In the genomic region with DNA sequence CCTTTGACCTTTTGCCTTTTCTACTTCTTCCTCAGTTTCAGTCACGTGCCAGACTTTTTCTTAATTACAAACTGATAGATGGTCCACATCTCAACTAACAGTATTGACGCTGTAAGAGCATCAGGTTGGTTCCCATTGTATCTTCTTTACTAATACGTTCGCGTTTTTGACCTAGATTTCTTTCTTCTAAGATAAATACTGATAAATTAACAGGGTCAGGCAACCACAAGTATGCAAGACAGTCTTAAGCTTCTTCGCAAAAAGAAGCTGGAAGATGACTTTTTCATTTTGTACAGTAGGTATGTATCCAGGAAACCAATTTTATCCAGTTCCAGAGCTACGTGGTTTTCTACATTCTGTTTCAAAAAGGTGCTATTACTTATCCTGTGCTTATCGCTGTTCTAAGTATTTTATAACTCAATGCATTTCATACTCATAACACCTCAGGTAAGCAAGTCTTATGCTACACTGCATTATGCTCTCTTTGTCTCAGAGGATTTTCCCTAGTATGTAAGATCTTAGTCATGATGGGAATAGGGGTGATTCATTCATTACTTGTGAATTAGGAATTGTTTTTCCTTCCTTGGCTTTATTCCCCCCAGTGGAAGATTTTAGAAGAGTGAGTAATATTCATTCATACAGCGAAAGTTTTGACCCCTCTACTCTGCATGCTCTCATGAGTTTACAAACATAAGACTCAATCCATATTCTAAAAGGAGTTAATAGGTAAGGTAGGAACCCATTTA, we compare ENCODE assay signal across 8 cellular contexts. TPM values are rescaled to one million over a fixed set of nuclear protein-coding genes. Genes with fewer than 3 reads are reported as not detected.
DNase-seq lines count a peak whose midpoint lies in the region; ATAC-seq, FAIRE-seq and TF ChIP-seq lines count a peak whose summit lies in the region.

No MANE protein-coding gene starts in this region.

- no peak overlapping the region for H2BK15ac ChIP-seq in H1 (ENCODE audit: low read length)

- peaks cover 16% of the 10 kb centered on the region for H3K4me1 ChIP-seq in OCI-LY3 (ENCODE audit: low read length)
- H3K4me1 ChIP-seq in H1 (replicated peaks in 1 of 4; ENCODE audit: control insufficient read depth in 3 of 4, insufficient read depth in 4 of 4, low read length in 3 of 4) = peaks cover 0 to 3% (median 0%) of the 10 kb centered on the region in 4 experiments; a peak in 2 of 7 replicates

- H3K4me2 ChIP-seq in OCI-LY3 (ENCODE audit: low read length) (peak overlapping the region; percentile 91), H1 (ENCODE audit: insufficient read depth in 1 of 2, low read depth in 2 of 2, low read length in 2 of 2) (peak overlapping the region; percentile 72 to 79), neural cell (ENCODE audit: low read length) (peak overlapping the region; percentile 74)

- TF ChIP-seq EP300 in H1 (IDR thresholded peaks at IDR 0.05; ENCODE audit: borderline replicate concordance in 1 of 2, low read depth in 2 of 2, low read length in 2 of 2) (no peak), neural cell (conservative IDR thresholded peaks at IDR 0.05; ENCODE audit: poor library complexity, severe bottlenecking) (no peak)

- no peak overlapping the region; the same call in 1 of the 2 replicates for H2BK5ac ChIP-seq in H1 (ENCODE audit: low read depth, low read length)

- ATAC-seq in HG02588 (IDR thresholded peaks at IDR 0.05; ENCODE audit: unreplicated experiment) (no peak), GM21786 (IDR thresholded peaks at IDR 0.05; ENCODE audit: unreplicated experiment) (no peak)

- H2AFZ ChIP-seq in OCI-LY3 (ENCODE audit: low read depth, low read length) (peak overlapping the region; percentile 85), H1 (ENCODE audit: low read length) (peak overlapping the region; percentile 72; the same call in 1 of the 2 replicates), neural cell (ENCODE audit: low read depth, low read length) (peak overlapping the region; percentile 99)

- peaks cover 3% of the 10 kb centered on the region for H3K36me3 ChIP-seq in OCI-LY3 (replicated peaks; ENCODE audit: low read depth, low read length)
- peaks cover 0 to 2% (median under 1%) of the 10 kb centered on the region in 4 experiments; a peak in 2 of 8 replicates for H3K36me3 ChIP-seq in H1 (ENCODE audit: control insufficient read depth in 2 of 4, insufficient read depth in 4 of 4, low read length in 3 of 4)
- no peaks in the 10 kb centered on the region for H3K36me3 ChIP-seq in neural cell (ENCODE audit: insufficient read depth, low read length)

- peaks cover 2% of the 10 kb centered on the region; the same call in 1 of the 2 replicates for H3K79me1 ChIP-seq in H1 (ENCODE audit: low read depth, low read length)

- FAIRE-seq in H1 (lab: Jason Lieb, UNC) = no peak

- H3K14ac ChIP-seq in H1 (ENCODE audit: insufficient read length) = no peak overlapping the region

- H2BK12ac ChIP-seq in H1 (ENCODE audit: low read depth, low read length) = no peak overlapping the region

- TF ChIP-seq POLR2A in H1 (IDR thresholded peaks at IDR 0.05; ENCODE audit: control extremely low read depth in 1 of 2, low read depth in 2 of 2, low read length in 2 of 2) = no peak

- H3K4me3 ChIP-seq in OCI-LY3 (ENCODE audit: low read length) (peak overlapping the region; percentile 92), H1 (ENCODE audit: extremely low read depth in 1 of 4, insufficient read depth in 2 of 4, low read depth in 3 of 4, low read length in 4 of 4) (peak overlapping the region; percentile 80 to 99 (median 94)), neural cell (ENCODE audit: low read length) (peak overlapping the region; percentile 89)

- H3K79me2 ChIP-seq in OCI-LY3 (ENCODE audit: low read length) = peaks cover 31% of the 10 kb centered on the region
- peaks cover 0 to 48% of the 10 kb centered on the region in 2 experiments; a peak in 3 of 4 replicates for H3K79me2 ChIP-seq in H1 (ENCODE audit: control insufficient read depth in 1 of 2, insufficient read depth in 2 of 2, low read length in 2 of 2)
- peaks cover 29% of the 10 kb centered on the region for H3K79me2 ChIP-seq in neural cell (replicated peaks; ENCODE audit: insufficient read depth, low read length)

- no peak overlapping the region for H2BK120ac ChIP-seq in H1 (replicated peaks; ENCODE audit: low read depth, low read length)

- no peak overlapping the region for H3K23ac ChIP-seq in H1 (ENCODE audit: insufficient read length)

- 47% methylated on average over 9 of the region's 9 CpGs; no CpG with 5 or more reads in 1 of the 2 experiments for WGBS in H1 (ENCODE audit: extremely low coverage in 1 of 2, insufficient coverage in 1 of 2, insufficient read length in 1 of 2, insufficient replicate concordance in 2 of 2, low coverage in 1 of 2, low lambda C conversion rate in 2 of 2, missing lambda C conversion rate in 1 of 2), 2 experiments

- POLR2A ChIA-PET in H1 (lab: Charles Lee; ENCODE audit: partially characterized antibody) = interaction anchor here (0.9 to 2.9 kb wide), 14 partner anchors 8 to 178 kb away, joined by 3 to 21 read pairs (median 4); a partner anchor contains a TSS

- no peaks in the 10 kb centered on the region for H3K9me2 ChIP-seq in neural cell (ENCODE audit: insufficient read depth, low read length)

- H3K18ac ChIP-seq in H1 (ENCODE audit: extremely low read depth, low read length) = no peak overlapping the region

- H3K9ac ChIP-seq in OCI-LY3 (ENCODE audit: low read length) (peak overlapping the region; percentile 70), H1 (replicated peaks in 1 of 4; ENCODE audit: extremely low read depth in 1 of 4, low read depth in 3 of 4, low read length in 3 of 4) (peak overlapping the region; percentile 80 to 94 (median 94); a peak in 6 of 7 replicates), neural cell (ENCODE audit: low read length) (peak overlapping the region; percentile 86)

- no peak for TF ChIP-seq RAD21 in H1 (IDR thresholded peaks at IDR 0.05 in 1 of 2, conservative IDR thresholded peaks at IDR 0.05 in 1 of 2; ENCODE audit: low read depth in 2 of 2, low read length in 2 of 2)
- no peak for TF ChIP-seq RAD21 in neural cell (conservative IDR thresholded peaks at IDR 0.05)

- no peak overlapping the region for H3K4ac ChIP-seq in H1 (replicated peaks; ENCODE audit: insufficient read length, low read depth, low read length)

- H3K56ac ChIP-seq in H1 (replicated peaks; ENCODE audit: insufficient read length, low read depth, low read length) = no peak overlapping the region

- H3K9me3 ChIP-seq in OCI-LY3 (ENCODE audit: insufficient read depth, low read length) = no peaks in the 10 kb centered on the region
- H3K9me3 ChIP-seq in H1 (ENCODE audit: insufficient read depth in 2 of 2, low read depth in 1 of 2, low read length in 1 of 2) = no peaks in the 10 kb centered on the region
- H3K9me3 ChIP-seq in neural cell (ENCODE audit: low read length) = no peaks in the 10 kb centered on the region

- no peak overlapping the region for H4K91ac ChIP-seq in H1 (replicated peaks; ENCODE audit: insufficient read length, low read length)

- no peak overlapping the region for H4K5ac ChIP-seq in H1 (ENCODE audit: insufficient read length, low read depth, low read length)

- CTCF ChIA-PET in H1 (lab: Charles Lee; ENCODE audit: partially characterized antibody) = interaction anchor here (0.8 to 0.9 kb wide), 4 partner anchors 15 to 453 kb away, joined by 3 to 6 read pairs (median 4); no protein-coding TSS in a partner anchor

- H3K27ac ChIP-seq in OCI-LY3 (ENCODE audit: low read length) (no peak overlapping the region), H1 (ENCODE audit: low read depth, low read length) (peak overlapping the region; percentile 97; the same call in 1 of the 2 replicates), neural cell (ENCODE audit: low read length) (peak overlapping the region; percentile 73)

- no peak for TF ChIP-seq CTCF in OCI-LY3 (IDR thresholded peaks at IDR 0.05; ENCODE audit: low read depth, low read length)
- no peak for TF ChIP-seq CTCF in H1 (IDR thresholded peaks at IDR 0.05; ENCODE audit: control extremely low read depth in 1 of 3, insufficient read depth in 1 of 3, low read depth in 1 of 3, low read length in 3 of 3)
- no peak for TF ChIP-seq CTCF in neural cell (IDR thresholded peaks at IDR 0.05; ENCODE audit: poor library complexity, severe bottlenecking)

- no peak overlapping the region for H4K8ac ChIP-seq in H1 (ENCODE audit: extremely low read depth, insufficient read depth, low read length)

- H3F3A ChIP-seq in neural cell (ENCODE audit: insufficient read depth, low read length, poor library complexity, severe bottlenecking) = no peaks in the 10 kb centered on the region

- no peaks in the 10 kb centered on the region for H4K20me1 ChIP-seq in OCI-LY3 (ENCODE audit: insufficient read depth, low read length)
- H4K20me1 ChIP-seq in H1 (replicated peaks in 1 of 2; ENCODE audit: control insufficient read depth in 1 of 2, insufficient read depth in 2 of 2, low read length in 2 of 2) = no peaks in the 10 kb centered on the region
- H4K20me1 ChIP-seq in neural cell (ENCODE audit: insufficient read depth) = no peaks in the 10 kb centered on the region

- no peak overlapping the region for H2BK20ac ChIP-seq in H1 (ENCODE audit: low read length)

- peak; percentile 75 for DNase-seq in GM04503 (ENCODE audit: low read depth)
- no peak for DNase-seq in H1 (ENCODE audit: low read depth in 1 of 2, low spot score in 2 of 2)
- DNase-seq in stimulated activated CD4-positive, alpha-beta T cell treated with anti-CD3 and anti-CD28 coated beads, Interleukin-4, amount 100 ng/mL, for 4 hours = no peak
- DNase-seq in NCI-H345 (lab: John Stamatoyannopoulos, UW) = no peak

- H3K27me3 ChIP-seq in OCI-LY3 (ENCODE audit: low read depth, low read length) = no peaks in the 10 kb centered on the region
- no peaks in the 10 kb centered on the region for H3K27me3 ChIP-seq in H1 (replicated peaks in 1 of 4; ENCODE audit: control insufficient read depth in 3 of 4, extremely low read depth in 1 of 4, insufficient read depth in 3 of 4, low read length in 3 of 4)
- H3K27me3 ChIP-seq in neural cell (ENCODE audit: insufficient read depth, low read depth, low read length) = no peaks in the 10 kb centered on the region

- no peak overlapping the region for H2AK5ac ChIP-seq in H1 (ENCODE audit: low read depth, low read length)

- H3K23me2 ChIP-seq in H1 (ENCODE audit: low read depth, low read length) = peaks cover 3% of the 10 kb centered on the region; the same call in 1 of the 2 replicates

RNA-seq across cellular contexts. Expression of a gene that starts 1.0 kb away (rescaled TPM):
- 11.1 and 11.5 TPM in 2 replicates for total RNA-seq in H1 (2021; fragmentation: NEBNext Ultra II Directional; extraction: Animal tissue kit (Norgen Biotek cat#: 25700))
- polyA plus RNA-seq in H1 (2011; rRNA removed) (4.6 and 6.1 TPM in 2 replicates), neural cell (24.2 and 32.7 TPM in 2 replicates)
- 8.4 TPM for polyA plus RNA-seq in H1 (2011; cell fraction: cytosol; rRNA removed)
- polyA plus RNA-seq in H1 (2011; cell fraction: nucleus; rRNA removed) = 5.5 TPM
- 6.8 to 14.2 TPM (median 7.6 TPM) in 4 replicates for polyA plus RNA-seq in H1 (2012, experiment 1 of 2)
- 1.0 TPM for polyA plus RNA-seq in H1 (2012, experiment 2 of 2)
- 8.0 TPM for polyA plus RNA-seq in H1 (2013, experiment 1 of 2)
- 7.4 TPM for polyA plus RNA-seq in H1 (2013, experiment 2 of 2)
- 7.3 and 7.6 TPM in 2 replicates for polyA minus RNA-seq in H1 (2011; rRNA and poly(A)+ RNA removed)
- polyA minus RNA-seq in H1 (2011; cell fraction: cytosol; rRNA and poly(A)+ RNA removed) = 5.4 TPM
- 20.9 TPM for polyA minus RNA-seq in H1 (2011; cell fraction: nucleus; rRNA and poly(A)+ RNA removed)
- polyA minus RNA-seq in neural cell = 18.7 and 24.1 TPM in 2 replicates

RNA-seq across cellular contexts. Expression of a gene that starts 1.0 kb away (rescaled TPM):
- total RNA-seq in H1 (2021; fragmentation: NEBNext Ultra II Directional; extraction: Animal tissue kit (Norgen Biotek cat#: 25700)) = 18.1 and 28.1 TPM in 2 replicates
- polyA plus RNA-seq in H1 (2011; rRNA removed) = 6.5 and 10.5 TPM in 2 replicates
- polyA plus RNA-seq in H1 (2011; cell fraction: cytosol; rRNA removed) = 10.3 TPM
- 7.6 TPM for polyA plus RNA-seq in H1 (2011; cell fraction: nucleus; rRNA removed)
- 12.5 to 16.2 TPM (median 13.7 TPM) in 4 replicates for polyA plus RNA-seq in H1 (2012, experiment 1 of 2)
- polyA plus RNA-seq in H1 (2012, experiment 2 of 2) = 1.0 TPM
- 7.9 TPM for polyA plus RNA-seq in H1 (2013, experiment 1 of 2)
- 7.9 TPM for polyA plus RNA-seq in H1 (2013, experiment 2 of 2)
- 40.5 and 51.3 TPM in 2 replicates for polyA minus RNA-seq in H1 (2011; rRNA and poly(A)+ RNA removed)
- 14.1 TPM for polyA minus RNA-seq in H1 (2011; cell fraction: cytosol; rRNA and poly(A)+ RNA removed)
- 74.2 TPM for polyA minus RNA-seq in H1 (2011; cell fraction: nucleus; rRNA and poly(A)+ RNA removed)
- polyA plus RNA-seq in neural cell = 13.3 and 14.8 TPM in 2 replicates
- polyA minus RNA-seq in neural cell = 35.8 and 58.3 TPM in 2 replicates

RNA-seq across cellular contexts. Expression of a gene that starts 15.3 kb away (rescaled TPM):
- total RNA-seq in H1 (2021; fragmentation: NEBNext Ultra II Directional; extraction: Animal tissue kit (Norgen Biotek cat#: 25700)) = 18.1 and 18.2 TPM in 2 replicates
- polyA plus RNA-seq in H1 (2011; rRNA removed) = 3.0 and 6.8 TPM in 2 replicates
- 8.4 TPM for polyA plus RNA-seq in H1 (2011; cell fraction: cytosol; rRNA removed)
- 3.3 TPM for polyA plus RNA-seq in H1 (2011; cell fraction: nucleus; rRNA removed)
- polyA plus RNA-seq in H1 (2012, experiment 1 of 2) = 8.0 to 23.1 TPM (median 11.9 TPM) in 4 replicates
- polyA plus RNA-seq in H1 (2012, experiment 2 of 2) = 2.9 TPM
- 18.9 TPM for polyA plus RNA-seq in H1 (2013, experiment 1 of 2)
- polyA plus RNA-seq in H1 (2013, experiment 2 of 2) = 25.7 TPM
- polyA minus RNA-seq in H1 (2011; rRNA and poly(A)+ RNA removed) = 5.0 and 7.6 TPM in 2 replicates
- 7.6 TPM for polyA minus RNA-seq in H1 (2011; cell fraction: cytosol; rRNA and poly(A)+ RNA removed)
- polyA minus RNA-seq in H1 (2011; cell fraction: nucleus; rRNA and poly(A)+ RNA removed) = 12.9 TPM
- polyA plus RNA-seq in neural cell = 45.3 and 51.5 TPM in 2 replicates
- 52.8 and 59.2 TPM in 2 replicates for polyA minus RNA-seq in neural cell
